Comparison of ENCODE assay signal across 8 cellular contexts in genomic region chr6:108558372-108559096, GRCh38. TPM values are rescaled to one million over a fixed set of nuclear protein-coding genes. Genes with fewer than 3 reads are reported as not detected.
A peak's percentile ranks its signal among the peaks of the same experiment; 100 is the strongest.
DNase-seq lines count a peak whose midpoint lies in the region; ATAC-seq and TF ChIP-seq lines count a peak whose summit lies in the region.

No MANE protein-coding gene starts in this region.

- DNase-seq in Calu3 (peak; percentile 97), OCI-M2 (lab: John Stamatoyannopoulos, UW; ENCODE audit: unreplicated experiment) (peak; percentile 73), epithelial cell of proximal tubule (ENCODE audit: low read depth) (peak; percentile 76), mucosa of gallbladder (ENCODE audit: low spot score) (peak; percentile 99)
- peak; percentile 99 for DNase-seq in Jurkat, Clone E6-1 (ENCODE audit: low read depth, low spot score)
- peak; percentile 94 for DNase-seq in activated T-cell treated with anti-CD3 and anti-CD28 coated beads, Interleukin-2, amount 50 U/mL, for 24 hours
- DNase-seq in stimulated activated CD8-positive, alpha-beta memory T cell treated with anti-CD3 and anti-CD28 coated beads, Interleukin-4, amount 100 ng/mL, for 1 hour (ENCODE audit: low read depth in 2 of 2, low spot score in 1 of 2), result peak; percentile 92

- peak overlapping the region; percentile 94 for H3K4me3 Mint-ChIP-seq in Calu3 (ENCODE audit: low read depth, unreplicated experiment)
- H3K4me3 Mint-ChIP-seq in activated T-cell treated with anti-CD3 and anti-CD28 coated beads, Interleukin-2, amount 50 U/mL, for 24 hours, result peak overlapping the region; percentile 90

- H3K4me3 ChIP-seq in Jurkat, Clone E6-1 (ENCODE audit: low read length), result peak overlapping the region; percentile 77
- peak overlapping the region; percentile 82 for H3K4me3 ChIP-seq in epithelial cell of proximal tubule (ENCODE audit: low read depth, low read length)

- H3K9me3 Mint-ChIP-seq in Calu3 (ENCODE audit: low read depth, unreplicated experiment), result no peaks in the 10 kb centered on the region
- H3K9me3 Mint-ChIP-seq in activated T-cell treated with anti-CD3 and anti-CD28 coated beads, Interleukin-2, amount 50 U/mL, for 24 hours, result no peaks in the 10 kb centered on the region

- CTCF ChIA-PET in Calu3 (lab: Charles Lee), result interaction anchor here (0.7 to 1.8 kb wide), 9 partner anchors 17 to 279 kb away, joined by 3 to 7 read pairs (median 3); no protein-coding TSS in a partner anchor

- peak; percentile 56 for ATAC-seq in GM21619 (IDR thresholded peaks at IDR 0.05; ENCODE audit: unreplicated experiment)

- H3K27ac Mint-ChIP-seq in Calu3 (ENCODE audit: unreplicated experiment), result peak overlapping the region; percentile 84
- H3K27ac Mint-ChIP-seq in activated T-cell treated with anti-CD3 and anti-CD28 coated beads, Interleukin-2, amount 50 U/mL, for 24 hours, result peak overlapping the region; percentile 97

- no peaks in the 10 kb centered on the region for H3K27me3 Mint-ChIP-seq in Calu3 (ENCODE audit: unreplicated experiment)
- peaks cover 14% of the 10 kb centered on the region for H3K27me3 Mint-ChIP-seq in activated T-cell treated with anti-CD3 and anti-CD28 coated beads, Interleukin-2, amount 50 U/mL, for 24 hours

- peaks cover 67% of the 10 kb centered on the region for H3K36me3 Mint-ChIP-seq in Calu3 (ENCODE audit: insufficient read depth, unreplicated experiment)
- H3K36me3 Mint-ChIP-seq in activated T-cell treated with anti-CD3 and anti-CD28 coated beads, Interleukin-2, amount 50 U/mL, for 24 hours (ENCODE audit: low read depth), result peaks cover 17% of the 10 kb centered on the region

- intact Hi-C loops in Calu3 (cut with micrococcal nuclease; ENCODE audit: unreplicated experiment), result no loop called here

- BruUV-seq in Calu3 (replicated peaks; lab: Mats Ljungman, UMichigan), result no TSS peak

- TF ChIP-seq CTCF in Calu3 (IDR thresholded peaks at IDR 0.05; ENCODE audit: unreplicated experiment) (no peak), epithelial cell of proximal tubule (conservative IDR thresholded peaks at IDR 0.05; ENCODE audit: low read depth, low read length) (no peak)

- H3K4me1 Mint-ChIP-seq in Calu3 (ENCODE audit: low read depth, unreplicated experiment), result no peaks in the 10 kb centered on the region
- H3K4me1 Mint-ChIP-seq in activated T-cell treated with anti-CD3 and anti-CD28 coated beads, Interleukin-2, amount 50 U/mL, for 24 hours (ENCODE audit: low read depth), result peaks cover 31% of the 10 kb centered on the region

RNA-seq across cellular contexts. Expression of gene FOXO3, which starts 2.2 kb away (rescaled TPM):
- 44.1 and 45.5 TPM in 2 replicates for total RNA-seq in Calu3 (2022)
- 9.7 TPM for polyA plus RNA-seq in Jurkat, Clone E6-1 (2012; ENCODE audit: insufficient read depth, insufficient read length)
- 16.8 TPM in 2 replicates for total RNA-seq in epithelial cell of proximal tubule
- total RNA-seq in mucosa of gallbladder, result 71.4 TPM

Comparison
In these comparisons a context has a peak if more than half of its experiments do, and no peak if none do; other contexts are left out.
1. Peak in every context shown above with its lines: DNase-seq, ATAC-seq and H3K4me3 ChIP-seq.